Comparison of ENCODE assay signal across 10 cellular contexts in the genomic region with DNA sequence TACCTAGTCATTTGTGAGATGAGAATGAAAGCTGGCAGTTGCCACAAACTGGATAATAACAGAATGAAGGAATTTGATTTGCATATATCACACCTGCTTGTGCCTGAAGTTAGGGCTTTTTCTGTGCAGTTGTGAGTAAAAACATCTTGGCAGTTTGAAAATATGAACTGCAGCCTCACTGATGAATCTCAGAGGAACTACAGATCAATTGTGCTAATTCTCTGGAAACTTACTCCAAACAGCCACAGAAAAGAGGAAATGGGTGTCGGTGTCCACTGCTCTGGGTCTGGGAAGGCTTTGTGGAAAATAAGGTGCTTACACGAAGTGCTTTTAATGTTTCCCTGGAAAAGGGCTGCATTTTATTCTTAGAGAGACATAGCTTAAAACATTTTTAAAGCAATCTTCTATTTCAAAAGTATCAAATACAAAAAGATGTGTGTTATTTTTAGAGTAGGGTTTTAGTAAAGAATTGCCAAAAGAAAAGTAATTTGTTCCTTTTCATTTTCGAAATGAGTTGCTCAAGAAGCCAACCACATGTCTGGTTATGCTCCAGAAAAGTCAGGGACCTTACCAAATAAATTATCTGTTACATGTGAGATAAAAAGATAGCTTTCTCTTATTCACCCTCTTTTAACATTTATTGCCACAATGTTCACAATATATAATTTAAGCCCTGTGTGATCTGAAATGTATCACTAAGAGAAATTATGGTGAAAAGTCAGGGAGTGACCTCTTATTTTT.
A peak's percentile ranks its signal among the peaks of the same experiment; 100 is the strongest.
DNase-seq lines count a peak whose midpoint lies in the region; ATAC-seq and TF ChIP-seq lines count a peak whose summit lies in the region.
"Had no signal": no experiment of that assay in that cellular context is flagged by ENCODE, and none has a peak within 500 bp of the region (broad histone marks: within the 10 kb centered on the region; RNA-seq: fewer than 3 reads in every experiment).

No MANE protein-coding gene starts in this region.

- ATAC-seq in GM19035 (IDR thresholded peaks at IDR 0.05; ENCODE audit: unreplicated experiment) (peak; percentile 50), HG02981 (IDR thresholded peaks at IDR 0.05; ENCODE audit: unreplicated experiment) (peak; percentile 54)
- ATAC-seq in stimulated activated memory B cell treated with anti-CD40 and anti-IgM and Interleukin-4, amounts not matched to agents 10 μg/mL and 1 μg/mL and 100 μg/mL, for 72 hours, result no peak

- WGBS in transverse colon (ENCODE audit: low coverage in 1 of 2), 2 donors, result 39 to 50% methylated on average over 3 of the region's 3 CpGs

- H3K4me1 Mint-ChIP-seq in activated T-helper 2 cell treated with anti-CD3 and anti-CD28 coated beads, Interferon-gamma antibody, Interleukin-2, Interleukin-4, amounts not matched to agents 10 μg/mL and 5 μg/mL and 100 μg/mL, durations not matched to agents 14 hours and 24 hours and 36 hours (ENCODE audit: low read depth), result peaks cover 11% of the 10 kb centered on the region
- peaks cover 15% of the 10 kb centered on the region for H3K4me1 Mint-ChIP-seq in stimulated activated memory B cell treated with anti-CD40 and anti-IgM and Interleukin-4, amounts not matched to agents 10 μg/mL and 1 μg/mL and 100 μg/mL, for 72 hours

- no peak for TF ChIP-seq POLR2A in transverse colon (IDR thresholded peaks at IDR 0.05)

- no peaks in the 10 kb centered on the region for H3K27me3 ChIP-seq in transverse colon
- H3K27me3 ChIP-seq: upper lobe of left lung had no signal

- in situ Hi-C loops in transverse colon (cut with MboI; ENCODE audit: low pct_ligation_motif_present in 1 of 4, low pct_unique_long_range_greater_than_20kb in 1 of 4, low sequenced_read_pairs in 3 of 4), result no loop called here

- no peak for TF ChIP-seq CTCF in transverse colon (IDR thresholded peaks at IDR 0.05)

- H3K36me3 ChIP-seq in transverse colon, result no peaks in the 10 kb centered on the region
- H3K36me3 ChIP-seq: upper lobe of left lung had no signal

- H3K27ac ChIP-seq in transverse colon, result no peak overlapping the region

- TF ChIP-seq EP300 in transverse colon (IDR thresholded peaks at IDR 0.05; ENCODE audit: low read depth), result no peak

- H3K9me3 ChIP-seq in transverse colon, result no peaks in the 10 kb centered on the region
- H3K9me3 ChIP-seq: upper lobe of left lung had no signal

- H3K27me3 Mint-ChIP-seq in activated T-helper 2 cell treated with anti-CD3 and anti-CD28 coated beads, Interferon-gamma antibody, Interleukin-2, Interleukin-4, amounts not matched to agents 10 μg/mL and 5 μg/mL and 100 μg/mL, durations not matched to agents 14 hours and 24 hours and 36 hours (ENCODE audit: low read depth), result peaks cover 12% of the 10 kb centered on the region
- peaks cover 31% of the 10 kb centered on the region for H3K27me3 Mint-ChIP-seq in stimulated activated memory B cell treated with anti-CD40 and anti-IgM and Interleukin-4, amounts not matched to agents 10 μg/mL and 1 μg/mL and 100 μg/mL, for 72 hours

- no peaks in the 10 kb centered on the region for H3K36me3 Mint-ChIP-seq in activated T-helper 2 cell treated with anti-CD3 and anti-CD28 coated beads, Interferon-gamma antibody, Interleukin-2, Interleukin-4, amounts not matched to agents 10 μg/mL and 5 μg/mL and 100 μg/mL, durations not matched to agents 14 hours and 24 hours and 36 hours (ENCODE audit: low read depth)
- H3K36me3 Mint-ChIP-seq in stimulated activated memory B cell treated with anti-CD40 and anti-IgM and Interleukin-4, amounts not matched to agents 10 μg/mL and 1 μg/mL and 100 μg/mL, for 72 hours, result no peaks in the 10 kb centered on the region

- H3K4me3 ChIP-seq in transverse colon, result no peak overlapping the region
- H3K4me3 ChIP-seq: upper lobe of left lung had no signal

- peak overlapping the region; percentile 9 for H3K4me3 Mint-ChIP-seq in activated T-helper 2 cell treated with anti-CD3 and anti-CD28 coated beads, Interferon-gamma antibody, Interleukin-2, Interleukin-4, amounts not matched to agents 10 μg/mL and 5 μg/mL and 100 μg/mL, durations not matched to agents 14 hours and 24 hours and 36 hours (ENCODE audit: low read depth)
- no peak overlapping the region for H3K4me3 Mint-ChIP-seq in stimulated activated memory B cell treated with anti-CD40 and anti-IgM and Interleukin-4, amounts not matched to agents 10 μg/mL and 1 μg/mL and 100 μg/mL, for 72 hours

- peaks cover 0 to 6% (median 0%) of the 10 kb centered on the region in 4 donors for H3K4me1 ChIP-seq in transverse colon

- no peak overlapping the region for H3K27ac Mint-ChIP-seq in activated T-helper 2 cell treated with anti-CD3 and anti-CD28 coated beads, Interferon-gamma antibody, Interleukin-2, Interleukin-4, amounts not matched to agents 10 μg/mL and 5 μg/mL and 100 μg/mL, durations not matched to agents 14 hours and 24 hours and 36 hours
- peak overlapping the region; percentile 4 for H3K27ac Mint-ChIP-seq in stimulated activated memory B cell treated with anti-CD40 and anti-IgM and Interleukin-4, amounts not matched to agents 10 μg/mL and 1 μg/mL and 100 μg/mL, for 72 hours

- intact Hi-C loops in activated T-helper 2 cell treated with anti-CD3 and anti-CD28 coated beads, Interferon-gamma antibody, Interleukin-2, Interleukin-4, amounts not matched to agents 10 μg/mL and 5 μg/mL and 100 μg/mL, durations not matched to agents 14 hours and 24 hours and 36 hours (cut with micrococcal nuclease), result loop anchor here (1.0 kb wide), 1 partner anchor 16 kb away; no protein-coding TSS in a partner anchor
- intact Hi-C loops in transverse colon (cut with DNase I; ENCODE audit: low total_unique reads), result no loop called here

- DNase-seq in activated T-helper 2 cell treated with anti-CD3 and anti-CD28 coated beads, Interferon-gamma antibody, Interleukin-2, Interleukin-4, amounts not matched to agents 10 μg/mL and 5 μg/mL and 100 μg/mL, durations not matched to agents 14 hours and 24 hours and 36 hours (ENCODE audit: low spot score), result no peak
- DNase-seq in DMS114 treated with DMSO at 0.1 percent for 48 hours (lab: John Stamatoyannopoulos, UW; ENCODE audit: unreplicated experiment) (no peak), NCI-H1105 treated with DMSO at 0.1 percent for 48 hours (lab: John Stamatoyannopoulos, UW) (no peak), transverse colon (no peak)
- DNase-seq: NCI-H1436; stimulated activated CD4-positive, alpha-beta T cell treated with anti-CD3 and anti-CD28 coated beads, Interleukin-15, amount 100 ng/mL, for 24 hours; upper lobe of left lung had no signal

- H3K9me3 Mint-ChIP-seq in activated T-helper 2 cell treated with anti-CD3 and anti-CD28 coated beads, Interferon-gamma antibody, Interleukin-2, Interleukin-4, amounts not matched to agents 10 μg/mL and 5 μg/mL and 100 μg/mL, durations not matched to agents 14 hours and 24 hours and 36 hours, result no peaks in the 10 kb centered on the region
- H3K9me3 Mint-ChIP-seq in stimulated activated memory B cell treated with anti-CD40 and anti-IgM and Interleukin-4, amounts not matched to agents 10 μg/mL and 1 μg/mL and 100 μg/mL, for 72 hours, result no peaks in the 10 kb centered on the region
